ENCODE assay signal across 8 cellular contexts in the genomic region with DNA sequence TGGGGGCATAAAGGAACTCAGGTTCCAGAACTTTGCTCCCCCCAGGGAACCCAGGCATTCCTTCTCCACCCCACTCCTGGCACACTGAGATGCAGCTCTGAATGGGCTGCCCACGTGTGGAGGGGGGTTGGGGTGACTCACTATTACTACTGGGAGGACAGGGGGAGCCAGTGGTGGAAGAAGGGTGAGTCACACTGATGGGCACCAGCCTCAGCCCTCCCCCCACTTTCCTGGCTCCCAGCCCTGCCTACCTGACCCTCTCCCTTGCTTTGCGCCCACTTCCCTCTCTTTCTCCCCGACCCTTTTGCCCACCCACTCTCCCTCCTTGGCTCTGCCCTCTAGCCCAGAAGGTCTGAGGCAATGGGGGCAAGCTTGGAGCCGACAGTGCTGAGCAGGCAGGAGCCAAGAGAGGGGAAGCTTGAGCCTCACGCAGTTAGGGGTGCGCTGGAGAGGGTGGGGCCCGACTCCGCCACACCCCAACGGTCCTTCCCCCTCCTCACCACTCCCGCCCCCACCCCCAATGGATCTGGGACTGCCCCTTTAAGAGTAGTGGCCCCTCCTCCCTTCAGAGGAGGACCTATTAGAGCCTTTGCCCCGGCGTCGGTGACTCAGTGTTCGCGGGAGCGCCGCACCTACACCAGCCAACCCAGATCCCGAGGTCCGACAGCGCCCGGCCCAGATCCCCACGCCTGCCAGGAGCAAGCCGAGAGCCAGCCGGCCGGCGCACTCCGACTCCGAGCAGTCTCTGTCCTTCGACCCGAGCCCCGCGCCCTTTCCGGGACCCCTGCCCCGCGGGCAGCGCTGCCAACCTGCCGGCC. TPM values are rescaled to one million over a fixed set of nuclear protein-coding genes. Genes with fewer than 3 reads are reported as not detected.
A peak's percentile ranks its signal among the peaks of the same experiment; 100 is the strongest.
DNase-seq lines count a peak whose midpoint lies in the region; ATAC-seq and TF ChIP-seq lines count a peak whose summit lies in the region.

TSS of gene LMNA (plus strand) at position 611 of the 818 bp plus-strand sequence. CDS start 208 bp downstream, outside the sequence.

- H3K36me3 ChIP-seq in HAP-1 (replicated peaks) (peaks cover 14% of the 10 kb centered on the region), trophoblast cell (ENCODE audit: control insufficient read depth in 1 of 2, insufficient read depth in 2 of 2, low read length in 2 of 2) (no peaks in the 10 kb centered on the region), transverse colon (no peaks in the 10 kb centered on the region)

- peak within 1 kb of the TSS; percentile 63 for H3K4ac ChIP-seq in trophoblast cell (ENCODE audit: low read depth, low read length)

- H3K14ac ChIP-seq in trophoblast cell (ENCODE audit: low read length), result peak within 1 kb of the TSS; percentile 92

- H2AFZ ChIP-seq in trophoblast cell (ENCODE audit: insufficient read depth, low read length, poor library complexity), result peak within 1 kb of the TSS; percentile 80

- peak within 1 kb of the TSS; percentile 80 for H2BK5ac ChIP-seq in trophoblast cell (ENCODE audit: low read depth, low read length, poor library complexity)

- peaks cover 28% of the 10 kb centered on the region for H3K79me1 ChIP-seq in trophoblast cell (ENCODE audit: low read length)

- peak; percentile 90 for ATAC-seq in Right ventricle myocardium superior (ENCODE audit: poor library complexity)

- peak within 1 kb of the TSS; percentile 88 for H2BK120ac ChIP-seq in trophoblast cell (ENCODE audit: insufficient read depth, low read length, poor library complexity)

- H4K8ac ChIP-seq in trophoblast cell (ENCODE audit: low read depth, low read length), result peak within 1 kb of the TSS; percentile 48

- H2AK5ac ChIP-seq in trophoblast cell (ENCODE audit: low read length), result peak within 1 kb of the TSS; percentile 95

- no peak for TF ChIP-seq CTCF in transverse colon (IDR thresholded peaks at IDR 0.05)

- H3K23ac ChIP-seq in trophoblast cell (ENCODE audit: low read length), result no peak within 1 kb of the TSS

- in situ Hi-C loops in HAP-1 (cut with MboI; ENCODE audit: low sequenced_read_pairs), result no loop called here
- in situ Hi-C loops in transverse colon (cut with MboI; ENCODE audit: low pct_ligation_motif_present in 1 of 4, low pct_unique_long_range_greater_than_20kb in 1 of 4, low sequenced_read_pairs in 3 of 4), result no loop called here

- peaks cover 26% of the 10 kb centered on the region for H3K79me2 ChIP-seq in trophoblast cell (ENCODE audit: control insufficient read depth, insufficient read depth, low read length, poor library complexity)

- H3K27me3 ChIP-seq in HAP-1 (ENCODE audit: low read depth), result no peaks in the 10 kb centered on the region
- no peaks in the 10 kb centered on the region for H3K27me3 ChIP-seq in trophoblast cell (ENCODE audit: insufficient read depth, low read length)
- H3K27me3 ChIP-seq in transverse colon, result no peaks in the 10 kb centered on the region

- H3K27ac ChIP-seq in trophoblast cell (ENCODE audit: low read depth, low read length) (peak within 1 kb of the TSS; percentile 33), transverse colon (peak within 1 kb of the TSS; percentile 96 to 100 (median 98))

- peak within 1 kb of the TSS; percentile 94 for H4K91ac ChIP-seq in trophoblast cell (ENCODE audit: low read depth, low read length)

- peak within 1 kb of the TSS; percentile 49 for H4K12ac ChIP-seq in trophoblast cell (ENCODE audit: low read depth, low read length)

- peaks cover 15% of the 10 kb centered on the region for H3K4me1 ChIP-seq in HAP-1
- H3K4me1 ChIP-seq in trophoblast cell (ENCODE audit: control insufficient read depth in 1 of 2, insufficient read depth in 2 of 2, low read length in 2 of 2), result peaks cover 20 to 29% of the 10 kb centered on the region in 2 experiments
- peaks cover 5 to 53% (median 46%) of the 10 kb centered on the region in 4 donors for H3K4me1 ChIP-seq in transverse colon

- peak within 1 kb of the TSS; percentile 87 for H3K9ac ChIP-seq in trophoblast cell (ENCODE audit: low read length)

- TF ChIP-seq POLR2A in transverse colon (IDR thresholded peaks at IDR 0.05), result peak; percentile 99

- peak within 1 kb of the TSS; percentile 91 for H2BK12ac ChIP-seq in trophoblast cell (ENCODE audit: low read length)

- intact Hi-C loops in Right ventricle myocardium superior (cut with DNase I) (no loop called here), transverse colon (cut with DNase I; ENCODE audit: low total_unique reads) (no loop called here)

- no peak for TF ChIP-seq EP300 in transverse colon (IDR thresholded peaks at IDR 0.05; ENCODE audit: low read depth)

- DNase-seq in EL (peak; percentile 98), HAP-1 (ENCODE audit: low spot score in 2 of 2) (peak; percentile 76 to 85), NCI-H1048 (lab: John Stamatoyannopoulos, UW) (peak; percentile 73), SW480 (ENCODE audit: low spot score) (peak; percentile 98), Right ventricle myocardium superior (peak; percentile 96), trophoblast cell (peak; percentile 74 to 86), transverse colon (peak; percentile 94)
- DNase-seq in activated naive CD8-positive, alpha-beta T cell treated with anti-CD3 and anti-CD28 coated beads, Interleukin-2, amount 50 U/mL, for 16 hours (ENCODE audit: low read depth, low spot score), result peak; percentile 50

- H3K4me2 ChIP-seq in trophoblast cell (ENCODE audit: low read length), result peak within 1 kb of the TSS; percentile 86

- H3K9me3 ChIP-seq in HAP-1 (no peaks in the 10 kb centered on the region), trophoblast cell (ENCODE audit: insufficient read depth, low read depth, low read length) (no peaks in the 10 kb centered on the region), transverse colon (no peaks in the 10 kb centered on the region)

- peak within 1 kb of the TSS; percentile 96 for H3K18ac ChIP-seq in trophoblast cell (ENCODE audit: low read length)

- WGBS in trophoblast cell (ENCODE audit: extremely low coverage, insufficient coverage, insufficient read length), result no CpG with 5 or more reads among the region's 37 CpGs
- WGBS in transverse colon (ENCODE audit: low coverage in 1 of 2), 2 donors, result 2% methylated on average over 22 of the region's 37 CpGs; no CpG with 5 or more reads in 1 of the 2 donors

- H3K4me3 ChIP-seq in HAP-1, result peak within 1 kb of the TSS; percentile 81
- H3K4me3 ChIP-seq in trophoblast cell (ENCODE audit: low read depth, low read length), result peak within 1 kb of the TSS; percentile 92
- H3K4me3 ChIP-seq in transverse colon, result peak within 1 kb of the TSS; percentile 76 to 99 (median 84)

RNA-seq across cellular contexts. Expression of gene LMNA, which starts in this region (rescaled TPM):
- total RNA-seq in Right ventricle myocardium superior (270 TPM), transverse colon (100 to 1,000 TPM; 300 to 999 (median 324) TPM)
- polyA plus RNA-seq in trophoblast cell (2013), result 414 and 457 TPM in 2 replicates

Comparison
In these comparisons a context has a peak if more than half of its experiments do, and no peak if none do; other contexts are left out.
1. Peak in every context shown above with its lines: DNase-seq, ATAC-seq, H3K4me3 ChIP-seq and H3K27ac ChIP-seq.